ENCODE assay signal across 8 cellular contexts in genomic region chr16:3003582-3004270, GRCh38. TPM values are rescaled to one million over a fixed set of nuclear protein-coding genes. Genes with fewer than 3 reads are reported as not detected.
DNase-seq lines count a peak whose midpoint lies in the region; ATAC-seq and TF ChIP-seq lines count a peak whose summit lies in the region.

No MANE protein-coding gene starts in this region.

- no peak overlapping the region for H3K27ac ChIP-seq in OCI-LY3 (ENCODE audit: low read length)

- peak; percentile 58 for TF ChIP-seq CTCF in OCI-LY3 (IDR thresholded peaks at IDR 0.05; ENCODE audit: low read depth, low read length)

- no peaks in the 10 kb centered on the region for H3K79me2 ChIP-seq in OCI-LY3 (ENCODE audit: low read length)

- peaks cover 21 to 26% (median 25%) of the 10 kb centered on the region in 3 donors for H3K4me1 Mint-ChIP-seq in naive B cell

- no peak overlapping the region for H3K4me3 ChIP-seq in Jurkat, Clone E6-1 (ENCODE audit: low read length)
- H3K4me3 ChIP-seq in OCI-LY3 (ENCODE audit: low read length) = 0 out of 2 replicates have a peak overlapping the region, but pooled peaks have one; percentile 43

- ATAC-seq in GM21737 (IDR thresholded peaks at IDR 0.05; ENCODE audit: unreplicated experiment) (peak; percentile 93), naive B cell (ENCODE audit: low read depth in 2 of 2) (peak; percentile 97)

- peak overlapping the region; percentile 77 to 87 (median 82) for H3K4me3 Mint-ChIP-seq in naive B cell

- no peak overlapping the region for H2AFZ ChIP-seq in OCI-LY3 (ENCODE audit: low read depth, low read length)

- peak overlapping the region in 1 of 6 donors; percentile 69 for H3K27ac Mint-ChIP-seq in naive B cell

- H4K20me1 ChIP-seq in OCI-LY3 (ENCODE audit: insufficient read depth, low read length) = no peaks in the 10 kb centered on the region

- 0 out of 2 replicates have a peak, but pooled peaks cover 3% of the 10 kb centered on the region for H3K4me1 ChIP-seq in OCI-LY3 (ENCODE audit: low read length)

- peak; percentile 94 for DNase-seq in DMS79 (lab: John Stamatoyannopoulos, UW)
- DNase-seq in Jurkat, Clone E6-1 (ENCODE audit: low read depth, low spot score) = peak; percentile 99
- peak; percentile 94 for DNase-seq in activated CD8-positive, alpha-beta memory T cell treated with anti-CD3 and anti-CD28 coated beads, Interleukin-2, amount 50 U/mL, for 4 hours
- peak; percentile 99 for DNase-seq in epidermal melanocyte (ENCODE audit: insufficient read length, low spot score)
- peak; percentile 96 for DNase-seq in naive B cell
- DNase-seq in stimulated activated CD8-positive, alpha-beta memory T cell treated with anti-CD3 and anti-CD28 coated beads, Interleukin-7, amount 100 ng/mL, for 4 hours (ENCODE audit: low read depth in 2 of 2) = peak; percentile 93 to 95

- H3K4me2 ChIP-seq in OCI-LY3 (ENCODE audit: low read length) = peak overlapping the region; percentile 30

- H3K9me3 ChIP-seq in OCI-LY3 (ENCODE audit: insufficient read depth, low read length) = no peaks in the 10 kb centered on the region

- H3K9ac ChIP-seq in OCI-LY3 (ENCODE audit: low read length) = no peak overlapping the region

- peaks cover 11 to 34% (median 15%) of the 10 kb centered on the region in 3 donors for H3K27me3 Mint-ChIP-seq in naive B cell

- H3K27me3 ChIP-seq in OCI-LY3 (ENCODE audit: low read depth, low read length) = peaks cover 44% of the 10 kb centered on the region

- no peaks in the 10 kb centered on the region for H3K36me3 ChIP-seq in OCI-LY3 (replicated peaks; ENCODE audit: low read depth, low read length)

- H3K9me3 Mint-ChIP-seq in naive B cell = no peaks in the 10 kb centered on the region

- no peaks in the 10 kb centered on the region for H3K36me3 Mint-ChIP-seq in naive B cell

RNA-seq across cellular contexts. Expression of gene CLDN9, which starts 9.0 kb away (rescaled TPM):
- polyA plus RNA-seq in Jurkat, Clone E6-1 (2012; ENCODE audit: insufficient read depth, insufficient read length) = not detected
- polyA plus RNA-seq in naive B cell (ENCODE audit: low read depth in 6 of 6) = not detected

RNA-seq across cellular contexts. Expression of gene CLDN6, which starts 14.3 kb away (rescaled TPM):
- polyA plus RNA-seq in Jurkat, Clone E6-1 (2012; ENCODE audit: insufficient read depth, insufficient read length) = not detected
- polyA plus RNA-seq in naive B cell (ENCODE audit: low read depth in 6 of 6) = not detected

RNA-seq across cellular contexts. Expression of gene TNFRSF12A, which starts 16.4 kb away (rescaled TPM):
- 4.2 TPM for polyA plus RNA-seq in Jurkat, Clone E6-1 (2012; ENCODE audit: insufficient read depth, insufficient read length)
- not detected for polyA plus RNA-seq in naive B cell (ENCODE audit: low read depth in 6 of 6)

RNA-seq across cellular contexts. Expression of gene HCFC1R1, which starts 20.0 kb away (rescaled TPM):
- 64.7 TPM for polyA plus RNA-seq in Jurkat, Clone E6-1 (2012; ENCODE audit: insufficient read depth, insufficient read length)
- polyA plus RNA-seq in naive B cell (ENCODE audit: low read depth in 6 of 6) = 10 to 100 TPM in 5 of 6 donors, 1 to 10 TPM in 1; 7.6 to 21.4 (median 15.4) TPM

RNA-seq across cellular contexts. Expression of gene THOC6, which starts 20.1 kb away (rescaled TPM):
- 66.5 TPM for polyA plus RNA-seq in Jurkat, Clone E6-1 (2012; ENCODE audit: insufficient read depth, insufficient read length)
- 10 to 100 TPM; 35.7 to 75.7 (median 48.3) TPM for polyA plus RNA-seq in naive B cell (ENCODE audit: low read depth in 6 of 6)
